In the genomic region with DNA sequence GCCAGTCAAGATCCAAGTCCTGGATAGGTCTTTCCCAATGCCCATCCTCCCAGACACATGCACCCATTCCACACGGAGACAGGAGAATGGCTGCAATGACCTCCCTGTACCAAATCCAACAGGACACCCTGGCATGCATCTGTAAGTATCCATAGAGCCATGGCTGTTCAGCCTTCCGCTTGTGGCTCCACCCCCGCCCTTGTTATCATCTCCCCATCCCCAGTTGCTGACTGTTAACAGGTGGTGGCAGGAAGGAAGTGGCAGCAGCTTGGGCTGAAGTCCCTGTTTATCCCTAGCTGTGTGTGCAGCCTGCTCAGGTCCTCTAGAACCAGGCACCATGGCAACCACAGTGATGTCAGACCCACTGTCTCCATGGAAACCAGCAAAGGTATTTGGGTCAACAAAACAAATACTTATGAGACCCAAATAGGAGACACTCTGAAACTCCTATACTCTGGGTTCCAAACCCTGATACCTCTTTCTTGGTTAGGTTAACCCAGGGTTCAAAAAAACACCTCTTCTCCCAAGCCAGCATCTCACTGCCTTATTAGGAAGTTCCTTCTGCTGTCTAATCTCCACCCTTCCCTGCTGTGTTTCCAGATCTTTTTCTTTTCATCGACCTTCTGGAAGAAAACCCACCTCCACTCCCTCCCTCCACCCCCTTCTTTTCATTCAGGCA, we compare ENCODE assay signal across 8 cellular contexts. TPM values are rescaled to one million over a fixed set of nuclear protein-coding genes. Genes with fewer than 3 reads are reported as not detected.
DNase-seq lines count a peak whose midpoint lies in the region; ATAC-seq and TF ChIP-seq lines count a peak whose summit lies in the region.

No MANE protein-coding gene starts in this region.

- peak overlapping the region; percentile 68 for H3K4me3 ChIP-seq in choroid plexus epithelial cell (ENCODE audit: low read depth, low read length)
- peak overlapping the region; percentile 45 for H3K4me3 ChIP-seq in lower leg skin (ENCODE audit: low read depth, poor library complexity, severe bottlenecking)

- WGBS in lower leg skin, 2 donors, result 17 to 21% methylated on average over 4 of the region's 4 CpGs

- no peak for TF ChIP-seq POLR2A in lower leg skin (IDR thresholded peaks at IDR 0.05)

- DNase-seq in DMS 273 treated with DMSO at 0.1 percent for 48 hours (lab: John Stamatoyannopoulos, UW), result peak; percentile 81
- DNase-seq in NCI-H1694 (lab: John Stamatoyannopoulos, UW), result peak; percentile 66
- DNase-seq in activated CD4-positive, CD25-positive, alpha-beta regulatory T cell treated with anti-CD3 and anti-CD28 coated beads, Interleukin-2, amount 50 U/mL, for 16 hours (ENCODE audit: low read depth, low spot score), result peak; percentile 88
- DNase-seq in choroid plexus epithelial cell (ENCODE audit: low read depth), result peak; percentile 89
- DNase-seq in lower leg skin (ENCODE audit: low spot score in 2 of 2), result no peak
- DNase-seq in stimulated activated CD4-positive, alpha-beta T cell treated with anti-CD3 and anti-CD28 coated beads, TNF-alpha, amount 100 ng/mL, for 1 hour (ENCODE audit: low read depth in 3 of 3, low spot score in 1 of 3), result peak in 2 of 3 donors; percentile 71 to 87

- intact Hi-C loops in lower leg skin (cut with DNase I; ENCODE audit: low total_unique reads), result loop anchor here (10.0 kb wide), 1 partner anchor 100 kb away; a partner anchor contains a TSS

- ATAC-seq in GM21786 (IDR thresholded peaks at IDR 0.05; ENCODE audit: unreplicated experiment) (peak; percentile 56), HG02588 (IDR thresholded peaks at IDR 0.05; ENCODE audit: unreplicated experiment) (no peak)

- no peak for TF ChIP-seq CTCF in choroid plexus epithelial cell (conservative IDR thresholded peaks at IDR 0.05; ENCODE audit: low read depth, low read length)
- TF ChIP-seq CTCF in lower leg skin (IDR thresholded peaks at IDR 0.05), result no peak

RNA-seq across cellular contexts. Expression of a gene that starts 0.7 kb away (rescaled TPM):
- total RNA-seq in lower leg skin, result 10 to 100 TPM; 52.1 to 84.1 (median 63.7) TPM

RNA-seq across cellular contexts. Expression of a gene that starts 6.4 kb away (rescaled TPM):
- total RNA-seq in lower leg skin, result 10 to 100 TPM; 31.9 to 38.0 (median 36.3) TPM

RNA-seq across cellular contexts. Expression of a gene that starts 15.4 kb away (rescaled TPM):
- 10 to 100 TPM; 45.4 to 68.9 (median 66.4) TPM for total RNA-seq in lower leg skin

RNA-seq across cellular contexts. Expression of a gene that starts 18.7 kb away (rescaled TPM):
- total RNA-seq in lower leg skin, result 10 to 100 TPM; 20.6 to 37.0 (median 33.3) TPM

RNA-seq across cellular contexts. Expression of a gene that starts 19.3 kb away (rescaled TPM):
- 10 to 100 TPM; 40.0 to 58.7 (median 45.3) TPM for total RNA-seq in lower leg skin

Comparison
In these comparisons a context has a peak if more than half of its experiments do, and no peak if none do; other contexts are left out.
1. DNase-seq: peak in DMS 273 treated with DMSO at 0.1 percent for 48 hours (single experiment), NCI-H1694 (single experiment), activated CD4-positive, CD25-positive, alpha-beta regulatory T cell treated with anti-CD3 and anti-CD28 coated beads, Interleukin-2, amount 50 U/mL, for 16 hours (single experiment), choroid plexus epithelial cell (single experiment) and stimulated activated CD4-positive, alpha-beta T cell treated with anti-CD3 and anti-CD28 coated beads, TNF-alpha, amount 100 ng/mL, for 1 hour (2 of 3); none in lower leg skin (0 of 2).